Comparison of ENCODE assay signal across 1 cellular context in the genomic region with DNA sequence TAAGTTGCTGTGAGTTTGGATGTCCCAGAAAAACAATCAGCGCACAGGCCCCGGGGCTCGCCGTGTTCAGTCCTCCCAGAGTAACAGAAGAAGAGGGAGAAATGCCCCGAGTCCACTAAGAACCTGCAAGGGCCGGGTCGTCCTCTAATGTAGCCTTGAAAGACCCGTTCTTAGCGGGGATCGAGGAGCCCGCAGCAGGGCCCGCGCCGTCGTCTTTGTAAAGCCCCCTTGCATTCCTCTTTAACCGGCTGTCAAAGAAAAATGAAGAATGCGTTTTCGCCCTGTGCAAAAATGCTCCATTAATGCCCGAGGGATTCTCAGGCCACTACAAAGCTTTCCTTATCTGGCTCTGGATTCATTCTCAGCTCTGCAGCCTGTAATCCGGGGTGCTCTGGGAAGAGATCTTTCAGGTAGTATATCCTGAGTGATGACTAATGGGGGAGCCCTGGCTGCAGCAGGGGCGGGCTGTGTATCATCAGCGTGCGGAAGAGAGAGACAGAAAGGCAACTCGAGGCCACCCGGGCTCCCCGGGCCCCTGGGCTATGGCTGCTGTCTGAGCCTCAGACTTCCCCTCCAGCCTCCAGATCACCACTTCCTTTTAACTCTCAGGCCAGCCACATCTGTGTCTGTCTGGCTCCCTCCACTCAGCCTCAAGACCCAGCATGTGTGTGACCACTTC.
TF ChIP-seq lines count a peak whose summit lies in the region.

No MANE protein-coding gene starts in this region.

TF ChIP-seq in A549, 52 proteins besides CTCF, POLR2A, EP300 and RAD21 (continued from another document):
- TF ChIP-seq, protein P1, sequence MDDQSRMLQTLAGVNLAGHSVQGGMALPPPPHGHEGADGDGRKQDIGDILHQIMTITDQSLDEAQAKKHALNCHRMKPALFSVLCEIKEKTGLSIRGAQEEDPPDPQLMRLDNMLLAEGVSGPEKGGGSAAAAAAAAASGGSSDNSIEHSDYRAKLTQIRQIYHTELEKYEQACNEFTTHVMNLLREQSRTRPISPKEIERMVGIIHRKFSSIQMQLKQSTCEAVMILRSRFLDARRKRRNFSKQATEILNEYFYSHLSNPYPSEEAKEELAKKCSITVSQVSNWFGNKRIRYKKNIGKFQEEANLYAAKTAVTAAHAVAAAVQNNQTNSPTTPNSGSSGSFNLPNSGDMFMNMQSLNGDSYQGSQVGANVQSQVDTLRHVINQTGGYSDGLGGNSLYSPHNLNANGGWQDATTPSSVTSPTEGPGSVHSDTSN (IDR thresholded peaks at IDR 0.05), result no peak
- no peak for TF ChIP-seq CEBPB (IDR thresholded peaks at IDR 0.05)
- TF ChIP-seq HEYL (CRISPR knock-in tag; IDR thresholded peaks at IDR 0.05), result no peak
- no peak for TF ChIP-seq TFCP2L1 (CRISPR knock-in tag; IDR thresholded peaks at IDR 0.05)
- no peak for TF ChIP-seq FOXS1 (CRISPR knock-in tag; IDR thresholded peaks at IDR 0.05)
- no peak for TF ChIP-seq HOXB5 (CRISPR knock-in tag; IDR thresholded peaks at IDR 0.05)
